Comparison of ENCODE assay signal across 2 cellular contexts in genomic region chr2:131027566-131028528, GRCh38.
TF ChIP-seq lines count a peak whose summit lies in the region.

No MANE protein-coding gene starts in this region.

TF ChIP-seq in IMR-90, 13 proteins besides CTCF, POLR2A, EP300 and RAD21:
- no peak for TF ChIP-seq ELK1 (IDR thresholded peaks at IDR 0.05; ENCODE audit: borderline replicate concordance, low read depth, low read length)
- no peak for TF ChIP-seq CEBPB (IDR thresholded peaks at IDR 0.05; ENCODE audit: low read depth, low read length)
- no peak for TF ChIP-seq BHLHE40 (IDR thresholded peaks at IDR 0.05; ENCODE audit: low read depth, low read length)
- TF ChIP-seq RCOR1 (IDR thresholded peaks at IDR 0.05; ENCODE audit: insufficient replicate concordance, low read length), result no peak
- no peak for TF ChIP-seq USF2 (IDR thresholded peaks at IDR 0.05; ENCODE audit: low read depth, low read length)
- TF ChIP-seq NFE2L2 (IDR thresholded peaks at IDR 0.05; ENCODE audit: low read depth, low read length), result no peak
- TF ChIP-seq SMC3 (IDR thresholded peaks at IDR 0.05; ENCODE audit: low read depth, low read length), result no peak

TF ChIP-seq in H1, 55 proteins besides CTCF, POLR2A, EP300 and RAD21:
- TF ChIP-seq POLR2AphosphoS5 (IDR thresholded peaks at IDR 0.05; ENCODE audit: low read depth, low read length) (no peak), CBX8 (IDR thresholded peaks at IDR 0.05; ENCODE audit: borderline replicate concordance, low read depth, low read length) (no peak), CHD7 (IDR thresholded peaks at IDR 0.05; ENCODE audit: insufficient replicate concordance, low read length) (no peak), TCF12 (IDR thresholded peaks at IDR 0.05; ENCODE audit: low read depth, low read length) (no peak), RFX5 (IDR thresholded peaks at IDR 0.05; ENCODE audit: borderline replicate concordance, low read depth, low read length) (no peak), MAFK (IDR thresholded peaks at IDR 0.05; ENCODE audit: low read depth, low read length) (no peak), RXRA (IDR thresholded peaks at IDR 0.05; ENCODE audit: insufficient read depth, low read depth, low read length) (no peak), CBX5 (IDR thresholded peaks at IDR 0.05; ENCODE audit: low read depth, low read length) (no peak), CREB1 (IDR thresholded peaks at IDR 0.05) (no peak), SIX5 (IDR thresholded peaks at IDR 0.05; ENCODE audit: low read depth, low read length) (no peak), KDM1A (IDR thresholded peaks at IDR 0.05; ENCODE audit: borderline replicate concordance, low read length) (no peak), EGR1 (IDR thresholded peaks at IDR 0.05; ENCODE audit: borderline replicate concordance, low read depth, low read length) (no peak)
